In genomic region chr5:302951-303350, GRCh38 we compare ENCODE assay signal across 20 cellular contexts.
"Had no signal": no experiment of that assay in that cellular context is flagged by ENCODE, and none has a peak within 500 bp of the region (broad histone marks: within the 10 kb centered on the region; RNA-seq: fewer than 3 reads in every experiment).

No MANE protein-coding gene starts in this region.

- H3K4me2 ChIP-seq: hepatocyte had no signal

- H3K36me3 ChIP-seq: uterus had no signal

- H2AFZ ChIP-seq: hepatocyte had no signal

- H3K27me3 Mint-ChIP-seq: activated naive CD8-positive, alpha-beta T cell treated with anti-CD3 and anti-CD28 coated beads, Interleukin-2, amount 10 ng/mL, durations not matched to agents 7 days and 5 days had no signal

- H3K27me3 ChIP-seq: colonic mucosa, foreskin keratinocyte, hepatocyte, pancreas, right lobe of liver, thyroid gland, uterus had no signal

- H3K27ac ChIP-seq: colonic mucosa, foreskin keratinocyte, hepatocyte, pancreas, right lobe of liver, thyroid gland, uterus had no signal

- H3K4me3 Mint-ChIP-seq: activated naive CD8-positive, alpha-beta T cell treated with anti-CD3 and anti-CD28 coated beads, Interleukin-2, amount 10 ng/mL, durations not matched to agents 7 days and 5 days; activated T-helper 1 cell treated with anti-CD3 and anti-CD28 coated beads, Interleukin-12 subunit alpha, Interleukin-12 subunit beta, Interleukin-2, Interleukin-4 antibody, amounts not matched to agents 30 ng/mL and 10 ng/mL and 1 ng/mL, durations not matched to agents 14 hours and 24 hours and 36 hours; brain; mesothelial cell of epicardium; T-helper 1 cell treated with Interleukin-12 subunit alpha and Interleukin-12 subunit beta and Interleukin-4 antibody, amounts not matched to agents 30 μg/mL and 1 μg/mL, for 36 hours had no signal

- H3K27ac Mint-ChIP-seq: activated naive CD8-positive, alpha-beta T cell treated with anti-CD3 and anti-CD28 coated beads, Interleukin-2, amount 10 ng/mL, durations not matched to agents 7 days and 5 days; activated T-helper 1 cell treated with anti-CD3 and anti-CD28 coated beads, Interleukin-12 subunit alpha, Interleukin-12 subunit beta, Interleukin-2, Interleukin-4 antibody, amounts not matched to agents 30 ng/mL and 10 ng/mL and 1 ng/mL, durations not matched to agents 14 hours and 24 hours and 36 hours; mesothelial cell of epicardium; T-helper 1 cell treated with Interleukin-12 subunit alpha and Interleukin-12 subunit beta and Interleukin-4 antibody, amounts not matched to agents 30 μg/mL and 1 μg/mL, for 36 hours had no signal

- ATAC-seq: foreskin keratinocyte, left lobe of liver, pancreas had no signal

- DNase-seq: activated CD4-positive, alpha-beta T cell treated with anti-CD3 and anti-CD28 coated beads, Interleukin-2, amount 50 U/mL, for 1 hour; activated CD4-positive, CD25-positive, alpha-beta regulatory T cell treated with anti-CD3 and anti-CD28 coated beads, Interleukin-2, amount 50 U/mL, for 72 hours; activated gamma-delta T cell treated with Interleukin-2 at 50 U/mL for 16 hours; activated naive CD8-positive, alpha-beta T cell treated with anti-CD3 and anti-CD28 coated beads, Interleukin-2, amount 10 ng/mL, durations not matched to agents 7 days and 5 days; central memory CD4-positive, alpha-beta T cell; colonic mucosa; foreskin keratinocyte; stimulated activated CD4-positive, alpha-beta T cell treated with anti-CD3 and anti-CD28 coated beads, Interleukin-4, amount 100 ng/mL, for 4 hours; stimulated activated naive CD4-positive, alpha-beta T cell; thyroid gland; uterus had no signal

- H3K4me3 ChIP-seq: colonic mucosa, hepatocyte, lung, pancreas, right lobe of liver, thyroid gland, uterus had no signal

- H3K9me3 ChIP-seq: colonic mucosa, pancreas, right lobe of liver, thyroid gland, uterus had no signal

- H3K9me3 Mint-ChIP-seq: activated naive CD8-positive, alpha-beta T cell treated with anti-CD3 and anti-CD28 coated beads, Interleukin-2, amount 10 ng/mL, durations not matched to agents 7 days and 5 days; activated T-helper 1 cell treated with anti-CD3 and anti-CD28 coated beads, Interleukin-12 subunit alpha, Interleukin-12 subunit beta, Interleukin-2, Interleukin-4 antibody, amounts not matched to agents 30 ng/mL and 10 ng/mL and 1 ng/mL, durations not matched to agents 14 hours and 24 hours and 36 hours; mesothelial cell of epicardium; T-helper 1 cell treated with Interleukin-12 subunit alpha and Interleukin-12 subunit beta and Interleukin-4 antibody, amounts not matched to agents 30 μg/mL and 1 μg/mL, for 36 hours had no signal
